In the genomic region with DNA sequence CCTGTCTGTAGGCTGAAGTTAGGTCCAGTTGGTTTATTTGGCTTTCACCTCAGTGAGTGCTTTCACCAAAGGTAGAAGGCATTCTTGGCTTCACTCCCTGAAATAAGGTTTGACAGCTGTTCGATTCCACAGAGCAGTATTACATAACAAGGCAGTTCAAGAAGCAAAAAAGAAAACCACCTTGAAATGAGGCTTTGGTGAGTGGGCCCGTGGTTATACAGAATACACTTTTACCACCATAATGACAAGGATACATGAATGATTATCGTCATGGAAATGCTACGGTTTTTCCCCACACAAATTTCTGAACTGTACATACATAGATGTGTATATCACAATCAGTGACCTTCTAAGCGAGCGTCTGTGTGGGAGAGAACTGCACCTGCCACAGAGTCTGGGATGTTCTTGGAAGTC, we compare ENCODE assay signal across 13 cellular contexts.
DNase-seq lines count a peak whose midpoint lies in the region; ATAC-seq and TF ChIP-seq lines count a peak whose summit lies in the region.
"Had no signal": no experiment of that assay in that cellular context is flagged by ENCODE, and none has a peak within 500 bp of the region (broad histone marks: within the 10 kb centered on the region; RNA-seq: fewer than 3 reads in every experiment).

No MANE protein-coding gene starts in this region.

- no peak for TF ChIP-seq CTCF in AG10803 (conservative IDR thresholded peaks at IDR 0.05; ENCODE audit: low read length)
- TF ChIP-seq CTCF in glutamatergic neuron (IDR thresholded peaks at IDR 0.05; ENCODE audit: partially characterized antibody, unreplicated experiment), result no peak
- no peak for TF ChIP-seq CTCF in coronary artery (IDR thresholded peaks at IDR 0.05)

- H3K36me3 ChIP-seq in CD8-positive, alpha-beta memory T cell (ENCODE audit: insufficient read depth, low read length), result no peaks in the 10 kb centered on the region
- H3K36me3 ChIP-seq: lower lobe of right lung had no signal

- POLR2A ChIA-PET in CD8-positive, alpha-beta memory T cell (lab: Charles Lee), result no interaction called here

- no peaks in the 10 kb centered on the region for H3K36me3 Mint-ChIP-seq in CD8-positive, alpha-beta memory T cell
- H3K36me3 Mint-ChIP-seq in activated T-helper 1 cell treated with anti-CD3 and anti-CD28 coated beads, Interleukin-12 subunit alpha, Interleukin-12 subunit beta, Interleukin-2, Interleukin-4 antibody, amounts not matched to agents 30 ng/mL and 10 ng/mL and 1 ng/mL, durations not matched to agents 14 hours and 24 hours and 36 hours (ENCODE audit: low read depth), result no peaks in the 10 kb centered on the region
- no peaks in the 10 kb centered on the region for H3K36me3 Mint-ChIP-seq in glutamatergic neuron (ENCODE audit: unreplicated experiment)
- H3K36me3 Mint-ChIP-seq: activated naive CD4-positive, alpha-beta T cell treated with anti-CD3 and anti-CD28 coated beads, Interleukin-2, amount 50 U/mL, for 24 hours had no signal

- no peaks in the 10 kb centered on the region for H3K9me3 Mint-ChIP-seq in CD8-positive, alpha-beta memory T cell
- no peaks in the 10 kb centered on the region for H3K9me3 Mint-ChIP-seq in activated T-helper 1 cell treated with anti-CD3 and anti-CD28 coated beads, Interleukin-12 subunit alpha, Interleukin-12 subunit beta, Interleukin-2, Interleukin-4 antibody, amounts not matched to agents 30 ng/mL and 10 ng/mL and 1 ng/mL, durations not matched to agents 14 hours and 24 hours and 36 hours
- H3K9me3 Mint-ChIP-seq in glutamatergic neuron (ENCODE audit: unreplicated experiment), result peaks cover 7% of the 10 kb centered on the region
- H3K9me3 Mint-ChIP-seq: activated naive CD4-positive, alpha-beta T cell treated with anti-CD3 and anti-CD28 coated beads, Interleukin-2, amount 50 U/mL, for 24 hours had no signal

- peak overlapping the region in 5 of 7 donors; percentile 40 to 81 (median 61) for H3K4me3 Mint-ChIP-seq in CD8-positive, alpha-beta memory T cell
- H3K4me3 Mint-ChIP-seq in activated T-helper 1 cell treated with anti-CD3 and anti-CD28 coated beads, Interleukin-12 subunit alpha, Interleukin-12 subunit beta, Interleukin-2, Interleukin-4 antibody, amounts not matched to agents 30 ng/mL and 10 ng/mL and 1 ng/mL, durations not matched to agents 14 hours and 24 hours and 36 hours, result no peak overlapping the region
- peak overlapping the region; percentile 92 for H3K4me3 Mint-ChIP-seq in glutamatergic neuron (ENCODE audit: unreplicated experiment)
- H3K4me3 Mint-ChIP-seq: activated naive CD4-positive, alpha-beta T cell treated with anti-CD3 and anti-CD28 coated beads, Interleukin-2, amount 50 U/mL, for 24 hours had no signal

- intact Hi-C loops in activated T-helper 1 cell treated with anti-CD3 and anti-CD28 coated beads, Interleukin-12 subunit alpha, Interleukin-12 subunit beta, Interleukin-2, Interleukin-4 antibody, amounts not matched to agents 30 ng/mL and 10 ng/mL and 1 ng/mL, durations not matched to agents 14 hours and 24 hours and 36 hours (cut with micrococcal nuclease), result loop anchor here (2.0 kb wide), 1 partner anchor 92 kb away; no protein-coding TSS in a partner anchor

- peaks cover 2 to 19% (median 7%) of the 10 kb centered on the region in 3 donors for H3K4me1 Mint-ChIP-seq in CD8-positive, alpha-beta memory T cell
- peaks cover 20% of the 10 kb centered on the region for H3K4me1 Mint-ChIP-seq in activated T-helper 1 cell treated with anti-CD3 and anti-CD28 coated beads, Interleukin-12 subunit alpha, Interleukin-12 subunit beta, Interleukin-2, Interleukin-4 antibody, amounts not matched to agents 30 ng/mL and 10 ng/mL and 1 ng/mL, durations not matched to agents 14 hours and 24 hours and 36 hours (ENCODE audit: low read depth)
- H3K4me1 Mint-ChIP-seq in glutamatergic neuron (ENCODE audit: low read depth, unreplicated experiment), result peaks cover 50% of the 10 kb centered on the region

- H3K27ac Mint-ChIP-seq in CD8-positive, alpha-beta memory T cell, result peak overlapping the region in 5 of 8 donors; percentile 3 to 94 (median 57)
- H3K27ac Mint-ChIP-seq in activated T-helper 1 cell treated with anti-CD3 and anti-CD28 coated beads, Interleukin-12 subunit alpha, Interleukin-12 subunit beta, Interleukin-2, Interleukin-4 antibody, amounts not matched to agents 30 ng/mL and 10 ng/mL and 1 ng/mL, durations not matched to agents 14 hours and 24 hours and 36 hours, result peak overlapping the region; percentile 30
- H3K27ac Mint-ChIP-seq in glutamatergic neuron (ENCODE audit: unreplicated experiment), result peak overlapping the region; percentile 91
- H3K27ac Mint-ChIP-seq: activated naive CD4-positive, alpha-beta T cell treated with anti-CD3 and anti-CD28 coated beads, Interleukin-2, amount 50 U/mL, for 24 hours had no signal

- H3K27me3 Mint-ChIP-seq in CD8-positive, alpha-beta memory T cell, result peaks cover 3% of the 10 kb centered on the region in 2 donors
- no peaks in the 10 kb centered on the region for H3K27me3 Mint-ChIP-seq in activated T-helper 1 cell treated with anti-CD3 and anti-CD28 coated beads, Interleukin-12 subunit alpha, Interleukin-12 subunit beta, Interleukin-2, Interleukin-4 antibody, amounts not matched to agents 30 ng/mL and 10 ng/mL and 1 ng/mL, durations not matched to agents 14 hours and 24 hours and 36 hours (ENCODE audit: insufficient read depth)
- H3K27me3 Mint-ChIP-seq in glutamatergic neuron (ENCODE audit: unreplicated experiment), result peaks cover 8% of the 10 kb centered on the region
- H3K27me3 Mint-ChIP-seq: activated naive CD4-positive, alpha-beta T cell treated with anti-CD3 and anti-CD28 coated beads, Interleukin-2, amount 50 U/mL, for 24 hours had no signal

- H3K9me3 ChIP-seq in CD8-positive, alpha-beta memory T cell (ENCODE audit: low read length), result no peaks in the 10 kb centered on the region
- H3K9me3 ChIP-seq: lower lobe of right lung had no signal

- H3K27me3 ChIP-seq in CD8-positive, alpha-beta memory T cell (ENCODE audit: insufficient read depth, low read length, poor library complexity, severe bottlenecking), result no peaks in the 10 kb centered on the region

- ATAC-seq in GM21390 (IDR thresholded peaks at IDR 0.05; ENCODE audit: unreplicated experiment), result no peak
- ATAC-seq: lower lobe of right lung had no signal

- peak overlapping the region; percentile 73 for H3K4me3 ChIP-seq in AG10803 (ENCODE audit: low read length)
- H3K4me3 ChIP-seq in CD8-positive, alpha-beta memory T cell (ENCODE audit: low read length), result no peak overlapping the region
- H3K4me3 ChIP-seq in coronary artery, result no peak overlapping the region
- H3K4me3 ChIP-seq: lower lobe of right lung had no signal

- H3K4me1 ChIP-seq in CD8-positive, alpha-beta memory T cell (ENCODE audit: insufficient read depth, low read length), result no peaks in the 10 kb centered on the region

- CTCF ChIA-PET in CD8-positive, alpha-beta memory T cell (lab: Charles Lee), result no interaction called here

- H3K27ac ChIP-seq in CD8-positive, alpha-beta memory T cell (ENCODE audit: low read depth, low read length), result no peak overlapping the region
- H3K27ac ChIP-seq in coronary artery, result no peak overlapping the region
- H3K27ac ChIP-seq: lower lobe of right lung had no signal

- DNase-seq in AG10803 (ENCODE audit: low read depth), result no peak
- DNase-seq in CD8-positive, alpha-beta memory T cell, result peak in 1 of 5 donors; percentile 29
- DNase-seq in activated T-helper 1 cell treated with anti-CD3 and anti-CD28 coated beads, Interleukin-12 subunit alpha, Interleukin-12 subunit beta, Interleukin-2, Interleukin-4 antibody, amounts not matched to agents 30 ng/mL and 10 ng/mL and 1 ng/mL, durations not matched to agents 14 hours and 24 hours and 36 hours (ENCODE audit: low spot score), result no peak
- DNase-seq in glutamatergic neuron, result no peak
- DNase-seq in coronary artery (ENCODE audit: low spot score), result no peak
- DNase-seq in effector CD4-positive, alpha-beta T cell, result no peak
- DNase-seq: activated CD4-positive, CD25-positive, alpha-beta regulatory T cell treated with anti-CD3 and anti-CD28 coated beads, Interleukin-2, amount 50 U/mL, for 72 hours; hippocampal formation; Kasumi-1; lower lobe of right lung; SHP77 had no signal

Comparison
In these comparisons a context has a peak if more than half of its experiments do, and no peak if none do; other contexts are left out.
1. H3K27ac Mint-ChIP-seq: peak in every context shown above with its lines; median percentile 91 in glutamatergic neuron; 57 in CD8-positive, alpha-beta memory T cell; 30 in activated T-helper 1 cell treated with anti-CD3 and anti-CD28 coated beads, Interleukin-12 subunit alpha, Interleukin-12 subunit beta, Interleukin-2, Interleukin-4 antibody, amounts not matched to agents 30 ng/mL and 10 ng/mL and 1 ng/mL, durations not matched to agents 14 hours and 24 hours and 36 hours.